In the genomic region with DNA sequence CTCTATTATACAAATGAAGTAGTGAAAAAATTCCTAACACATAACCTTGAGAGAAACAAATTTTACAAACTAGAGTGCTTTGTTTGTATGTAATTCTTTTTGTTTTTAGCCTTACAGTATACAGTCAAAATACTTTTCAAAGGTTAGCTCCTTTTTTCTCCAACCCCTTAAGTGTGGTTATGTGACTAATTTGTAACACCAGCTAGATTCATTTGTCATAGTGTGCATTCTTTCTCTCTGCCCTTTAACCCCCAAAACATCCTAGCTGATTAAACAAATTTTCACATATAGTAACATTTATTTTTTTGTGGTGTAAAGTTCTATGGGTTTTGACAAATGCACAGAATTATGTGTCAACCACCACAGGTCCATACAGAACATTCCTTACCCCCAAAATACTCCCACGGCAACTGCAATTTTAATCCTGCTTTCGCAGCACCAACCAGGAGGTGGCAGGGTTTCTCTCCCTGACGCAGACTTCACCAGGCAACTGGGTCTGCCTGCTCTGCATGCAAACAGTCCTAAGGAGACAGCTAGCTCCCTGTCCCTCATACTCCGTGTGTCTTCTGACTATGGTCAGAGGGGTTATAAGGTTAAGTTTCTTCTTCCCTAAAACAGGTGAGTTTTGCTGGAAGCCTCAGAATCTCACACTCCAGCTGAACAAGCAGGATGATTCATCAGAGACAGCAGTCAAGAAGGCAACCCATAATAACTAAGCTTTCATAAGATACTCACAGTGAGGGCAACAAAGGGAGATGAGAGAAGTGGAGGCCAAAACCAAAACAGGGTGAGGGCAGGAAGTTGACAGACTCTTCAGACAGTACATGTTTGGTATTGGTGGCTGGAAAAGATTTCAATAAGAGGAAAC, we compare ENCODE assay signal across 8 cellular contexts. TPM values are rescaled to one million over a fixed set of nuclear protein-coding genes. Genes with fewer than 3 reads are reported as not detected.
DNase-seq lines count a peak whose midpoint lies in the region; ATAC-seq and TF ChIP-seq lines count a peak whose summit lies in the region.

No MANE protein-coding gene starts in this region.

- no peak overlapping the region for H3K4me3 ChIP-seq in cardiac fibroblast (replicated peaks in 1 of 2; ENCODE audit: low read depth in 2 of 2, low read length in 2 of 2)

- TF ChIP-seq CTCF in cardiac fibroblast (IDR thresholded peaks at IDR 0.05; ENCODE audit: low read depth, low read length): peak; percentile 72

- DNase-seq in EL (peak; percentile 80), HK-2 (ENCODE audit: unreplicated experiment) (peak; percentile 67), RPMI7951 (ENCODE audit: low read depth) (peak; percentile 59), cardiac fibroblast (ENCODE audit: low read depth in 2 of 2) (peak; percentile 67 to 70), left lobe of liver (ENCODE audit: low spot score) (peak; percentile 49)
- peak; percentile 31 for DNase-seq in stimulated activated naive CD8-positive, alpha-beta T cell treated with anti-CD3 and anti-CD28 coated beads, Interleukin-15, Interleukin-2, amounts not matched to agents 100 U/mL and 50 U/mL, for 24 hours

- ATAC-seq in left lobe of liver: peak; percentile 95
- peak; percentile 80 for ATAC-seq in stimulated activated naive CD8-positive, alpha-beta T cell treated with anti-CD3 and anti-CD28 coated beads, Interleukin-15, Interleukin-2, amounts not matched to agents 100 U/mL and 50 U/mL, for 24 hours
- no peak for ATAC-seq in HG03571 (IDR thresholded peaks at IDR 0.05; ENCODE audit: unreplicated experiment)
- no peak for ATAC-seq in GM21619 (IDR thresholded peaks at IDR 0.05; ENCODE audit: unreplicated experiment)

RNA-seq across cellular contexts. Expression of gene NR5A1, which starts 44.5 kb away (rescaled TPM):
- not detected in 2 replicates for total RNA-seq in RPMI7951 (2014; rRNA removed; shearing (Covaris generic))
- 0.40 TPM for total RNA-seq in left lobe of liver

Comparison
In these comparisons a context has a peak if more than half of its experiments do, and no peak if none do; other contexts are left out.
1. ATAC-seq: peak in left lobe of liver (single experiment) and stimulated activated naive CD8-positive, alpha-beta T cell treated with anti-CD3 and anti-CD28 coated beads, Interleukin-15, Interleukin-2, amounts not matched to agents 100 U/mL and 50 U/mL, for 24 hours (single experiment); none in HG03571 (single experiment) and GM21619 (single experiment).
2. Peak in every context shown above with its lines, with median percentiles within 50 percentile points of each other: DNase-seq.